Comparison of ENCODE assay signal across 15 cellular contexts in genomic region chr16:4837733-4838501, GRCh38.
DNase-seq lines count a peak whose midpoint lies in the region; ATAC-seq lines count a peak whose summit lies in the region.
"Had no signal": no experiment of that assay in that cellular context is flagged by ENCODE, and none has a peak within 500 bp of the region (broad histone marks: within the 10 kb centered on the region; RNA-seq: fewer than 3 reads in every experiment).

No MANE protein-coding gene starts in this region.

- ATAC-seq in central memory CD8-positive, alpha-beta T cell (replicated peaks; ENCODE audit: extremely low read depth, poor library complexity, severe bottlenecking) = no peak
- no peak for ATAC-seq in stimulated activated naive B cell treated with anti-CD40 and anti-IgM and Interleukin-4, amounts not matched to agents 10 μg/mL and 1 μg/mL and 100 μg/mL, for 72 hours (replicated peaks)
- no peak for ATAC-seq in GM18858 (IDR thresholded peaks at IDR 0.05; ENCODE audit: unreplicated experiment)
- ATAC-seq: Right ventricle myocardium inferior had no signal

- DNase-seq in activated T-cell treated with anti-CD3 and anti-CD28 coated beads, Interleukin-2, amount 50 U/mL, for 24 hours = no peak
- no peak for DNase-seq in activated T-cell treated with anti-CD3 and anti-CD28 coated beads, Interleukin-2, amount 50 U/mL, for 48 hours
- DNase-seq in HK-2 (ENCODE audit: unreplicated experiment) (peak; percentile 31), COR-L47 (lab: John Stamatoyannopoulos, UW) (no peak)
- DNase-seq in central memory CD8-positive, alpha-beta T cell (ENCODE audit: low spot score in 2 of 2) = no peak
- DNase-seq in stimulated activated naive B cell treated with anti-CD40 and anti-IgM and Interleukin-4, amounts not matched to agents 10 μg/mL and 1 μg/mL and 100 μg/mL, for 72 hours = no peak
- no peak for DNase-seq in activated CD4-positive, alpha-beta T cell treated with anti-CD3 and anti-CD28 coated beads for 1 hour
- DNase-seq: 8988T, DMS53, NCI-H1092, NCI-H1694, NCI-H345, NCI-H69 had no signal

- no peak overlapping the region for H3K4me3 Mint-ChIP-seq in activated T-cell treated with anti-CD3 and anti-CD28 coated beads, Interleukin-2, amount 50 U/mL, for 24 hours
- H3K4me3 Mint-ChIP-seq in central memory CD8-positive, alpha-beta T cell = no peak overlapping the region
- no peak overlapping the region for H3K4me3 Mint-ChIP-seq in stimulated activated naive B cell treated with anti-CD40 and anti-IgM and Interleukin-4, amounts not matched to agents 10 μg/mL and 1 μg/mL and 100 μg/mL, for 72 hours

- peak overlapping the region; percentile 59 for H3K27ac Mint-ChIP-seq in activated T-cell treated with anti-CD3 and anti-CD28 coated beads, Interleukin-2, amount 50 U/mL, for 24 hours
- H3K27ac Mint-ChIP-seq in central memory CD8-positive, alpha-beta T cell (ENCODE audit: low read depth) = peak overlapping the region; percentile 2
- peak overlapping the region; percentile 42 for H3K27ac Mint-ChIP-seq in stimulated activated naive B cell treated with anti-CD40 and anti-IgM and Interleukin-4, amounts not matched to agents 10 μg/mL and 1 μg/mL and 100 μg/mL, for 72 hours

- no peaks in the 10 kb centered on the region for H3K27me3 Mint-ChIP-seq in activated T-cell treated with anti-CD3 and anti-CD28 coated beads, Interleukin-2, amount 50 U/mL, for 24 hours
- H3K27me3 Mint-ChIP-seq in central memory CD8-positive, alpha-beta T cell = no peaks in the 10 kb centered on the region
- no peaks in the 10 kb centered on the region for H3K27me3 Mint-ChIP-seq in stimulated activated naive B cell treated with anti-CD40 and anti-IgM and Interleukin-4, amounts not matched to agents 10 μg/mL and 1 μg/mL and 100 μg/mL, for 72 hours

- peaks cover 97% of the 10 kb centered on the region for H3K36me3 Mint-ChIP-seq in activated T-cell treated with anti-CD3 and anti-CD28 coated beads, Interleukin-2, amount 50 U/mL, for 24 hours (ENCODE audit: low read depth)
- H3K36me3 Mint-ChIP-seq in central memory CD8-positive, alpha-beta T cell (ENCODE audit: insufficient read depth) = peaks cover 55% of the 10 kb centered on the region
- H3K36me3 Mint-ChIP-seq in stimulated activated naive B cell treated with anti-CD40 and anti-IgM and Interleukin-4, amounts not matched to agents 10 μg/mL and 1 μg/mL and 100 μg/mL, for 72 hours = peaks cover 42 to 48% of the 10 kb centered on the region in 2 donors

- peaks cover 17% of the 10 kb centered on the region for H3K4me1 Mint-ChIP-seq in activated T-cell treated with anti-CD3 and anti-CD28 coated beads, Interleukin-2, amount 50 U/mL, for 24 hours (ENCODE audit: low read depth)
- H3K4me1 Mint-ChIP-seq in central memory CD8-positive, alpha-beta T cell = peaks cover 9% of the 10 kb centered on the region
- H3K4me1 Mint-ChIP-seq in stimulated activated naive B cell treated with anti-CD40 and anti-IgM and Interleukin-4, amounts not matched to agents 10 μg/mL and 1 μg/mL and 100 μg/mL, for 72 hours = peaks cover 0 to 28% of the 10 kb centered on the region in 2 donors

- no peaks in the 10 kb centered on the region for H3K9me3 Mint-ChIP-seq in activated T-cell treated with anti-CD3 and anti-CD28 coated beads, Interleukin-2, amount 50 U/mL, for 24 hours
- no peaks in the 10 kb centered on the region for H3K9me3 Mint-ChIP-seq in central memory CD8-positive, alpha-beta T cell
- H3K9me3 Mint-ChIP-seq in stimulated activated naive B cell treated with anti-CD40 and anti-IgM and Interleukin-4, amounts not matched to agents 10 μg/mL and 1 μg/mL and 100 μg/mL, for 72 hours = no peaks in the 10 kb centered on the region

Comparison
In these comparisons a context has a peak if more than half of its experiments do, and no peak if none do; other contexts are left out.
1. H3K27ac Mint-ChIP-seq: peak in every context shown above with its lines; median percentile 59 in activated T-cell treated with anti-CD3 and anti-CD28 coated beads, Interleukin-2, amount 50 U/mL, for 24 hours; 42 in stimulated activated naive B cell treated with anti-CD40 and anti-IgM and Interleukin-4, amounts not matched to agents 10 μg/mL and 1 μg/mL and 100 μg/mL, for 72 hours; 2 in central memory CD8-positive, alpha-beta T cell.